ENCODE assay signal across 17 cellular contexts in the genomic region with DNA sequence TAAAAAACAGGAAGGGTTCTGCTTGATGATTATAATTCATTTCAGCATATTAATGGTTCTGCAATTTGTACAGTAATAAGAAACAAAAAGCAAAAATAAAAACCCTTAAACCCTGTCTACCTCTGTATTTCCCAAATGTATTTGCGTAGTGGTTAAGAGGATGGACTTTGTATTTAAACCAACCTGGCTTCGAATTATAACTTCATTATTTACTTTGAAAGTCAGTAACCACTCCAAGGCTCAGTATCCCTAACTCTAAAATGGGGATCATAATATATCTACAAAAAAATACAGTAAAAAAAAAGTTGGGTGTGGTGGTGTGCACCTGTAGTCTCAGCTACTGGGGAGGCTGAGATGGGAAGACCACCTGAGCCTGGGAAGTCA.
"Had no signal": no experiment of that assay in that cellular context is flagged by ENCODE, and none has a peak within 500 bp of the region (broad histone marks: within the 10 kb centered on the region; RNA-seq: fewer than 3 reads in every experiment).

No MANE protein-coding gene starts in this region.

- DNase-seq: cerebellar nuclear complex; dermis blood vessel endothelial cell; erythroblast; left colon; natural killer cell; nucleus accumbens; ovary; right cardiac atrium; stimulated activated CD4-positive, alpha-beta T cell treated with anti-CD3 and anti-CD28 coated beads, Interleukin-4, amount 100 ng/mL, for 1 hour; stimulated activated CD8-positive, alpha-beta memory T cell treated with anti-CD3 and anti-CD28 coated beads, Interleukin-4, amount 100 ng/mL, for 48 hours; transverse colon had no signal

- H3K9ac ChIP-seq: neural progenitor cell had no signal

- H3K36me3 Mint-ChIP-seq: mesothelial cell of epicardium, natural killer cell had no signal

- H3K4me3 ChIP-seq: neural progenitor cell, ovary, thoracic aorta, transverse colon had no signal

- H3K27ac ChIP-seq: neural progenitor cell, ovary, thoracic aorta, transverse colon had no signal

- H3K27me3 ChIP-seq: foreskin keratinocyte, neural progenitor cell, ovary, transverse colon had no signal

- H3K4me3 Mint-ChIP-seq: mesothelial cell of epicardium; natural killer cell; neural progenitor cell; stimulated activated effector memory CD8-positive, alpha-beta T cell treated with anti-CD3 and anti-CD28 coated beads, Interleukin-12 subunit alpha, Interleukin-12 subunit beta, amount 100 ng/mL, for 72 hours; stimulated activated naive CD8-positive, alpha-beta T cell treated with anti-CD3 and anti-CD28 coated beads, Interleukin-15, Interleukin-2, amounts not matched to agents 100 ng/mL and 50 ng/mL, for 24 hours had no signal

- H3K9me3 Mint-ChIP-seq: mesothelial cell of epicardium; natural killer cell; stimulated activated effector memory CD8-positive, alpha-beta T cell treated with anti-CD3 and anti-CD28 coated beads, Interleukin-12 subunit alpha, Interleukin-12 subunit beta, amount 100 ng/mL, for 72 hours; stimulated activated naive CD8-positive, alpha-beta T cell treated with anti-CD3 and anti-CD28 coated beads, Interleukin-15, Interleukin-2, amounts not matched to agents 100 ng/mL and 50 ng/mL, for 24 hours had no signal

- ATAC-seq: natural killer cell; right cardiac atrium; stimulated activated effector memory CD8-positive, alpha-beta T cell treated with anti-CD3 and anti-CD28 coated beads, Interleukin-12 subunit alpha, Interleukin-12 subunit beta, amount 100 ng/mL, for 72 hours had no signal

- H3K27ac Mint-ChIP-seq: natural killer cell; neural progenitor cell; stimulated activated effector memory CD8-positive, alpha-beta T cell treated with anti-CD3 and anti-CD28 coated beads, Interleukin-12 subunit alpha, Interleukin-12 subunit beta, amount 100 ng/mL, for 72 hours; stimulated activated naive CD8-positive, alpha-beta T cell treated with anti-CD3 and anti-CD28 coated beads, Interleukin-15, Interleukin-2, amounts not matched to agents 100 ng/mL and 50 ng/mL, for 24 hours had no signal

- H3K36me3 ChIP-seq: neural progenitor cell, ovary had no signal

- H3K4me1 Mint-ChIP-seq: natural killer cell; stimulated activated effector memory CD8-positive, alpha-beta T cell treated with anti-CD3 and anti-CD28 coated beads, Interleukin-12 subunit alpha, Interleukin-12 subunit beta, amount 100 ng/mL, for 72 hours had no signal

- H3K4me2 ChIP-seq: neural progenitor cell had no signal

- H3K9me3 ChIP-seq: ovary, transverse colon had no signal
